9 cellular contexts compared by ENCODE assay signal in genomic region chr9:2158729-2159128, GRCh38.
DNase-seq lines count a peak whose midpoint lies in the region; ATAC-seq, FAIRE-seq and TF ChIP-seq lines count a peak whose summit lies in the region.
"Had no signal": no experiment of that assay in that cellular context is flagged by ENCODE, and none has a peak within 500 bp of the region (broad histone marks: within the 10 kb centered on the region; RNA-seq: fewer than 3 reads in every experiment).

No MANE protein-coding gene starts in this region.

- SMC1A ChIA-PET in GM12878 (lab: Charles Lee; ENCODE audit: uncharacterized antibody, unreplicated experiment): interaction anchor here (0.8 to 2.5 kb wide), 5 partner anchors 9 to 46 kb away, joined by 3 to 9 read pairs (median 4); no protein-coding TSS in a partner anchor

- TF ChIP-seq EP300 in GM12878 (IDR thresholded peaks at IDR 0.05; ENCODE audit: borderline replicate concordance in 1 of 2, control insufficient read depth in 1 of 2, low read depth in 2 of 2, low read length in 2 of 2): no peak
- no peak for TF ChIP-seq EP300 in upper lobe of left lung (IDR thresholded peaks at IDR 0.05)

- no peak overlapping the region for H3K4ac ChIP-seq in mesendoderm (ENCODE audit: low read depth, low read length)

- peaks cover 8% of the 10 kb centered on the region; the same call in 1 of the 2 replicates for H3K4me1 ChIP-seq in GM12878 (ENCODE audit: control insufficient read depth, insufficient read depth, low read length)
- H3K4me1 ChIP-seq in mesendoderm (ENCODE audit: control insufficient read depth, low read depth, low read length): peaks cover 9% of the 10 kb centered on the region
- H3K4me1 ChIP-seq in upper lobe of left lung: peaks cover 18 to 35% (median 31%) of the 10 kb centered on the region in 4 donors

- no peaks in the 10 kb centered on the region for H3K27me3 Mint-ChIP-seq in activated naive CD4-positive, alpha-beta T cell treated with anti-CD3 and anti-CD28 coated beads, Interleukin-2, amount 10 ng/mL, durations not matched to agents 7 days and 5 days

- H3K27ac ChIP-seq in GM12878 (ENCODE audit: control insufficient read depth, insufficient read depth) (peak overlapping the region; percentile 75), mesendoderm (ENCODE audit: low read depth, low read length) (no peak overlapping the region), upper lobe of left lung (peak overlapping the region; percentile 36 to 82 (median 74))

- CTCF ChIA-PET in activated naive CD4-positive, alpha-beta T cell treated with anti-CD3 and anti-CD28 coated beads, Interleukin-2, amount 10 ng/mL, durations not matched to agents 7 days and 5 days (lab: Charles Lee): no interaction called here
- CTCF ChIA-PET in GM12878 (lab: Yijun Ruan, JAX): interaction anchor here (0.9 to 3.7 kb wide), 4 partner anchors 23 to 570 kb away, joined by 4 to 14 read pairs (median 8); no protein-coding TSS in a partner anchor

- H2AFZ ChIP-seq in GM12878 (ENCODE audit: control insufficient read depth, low read depth, low read length): no peak overlapping the region

- H4K8ac ChIP-seq in mesendoderm (ENCODE audit: low read depth, low read length): no peak overlapping the region

- H2AK5ac ChIP-seq in mesendoderm (ENCODE audit: low read length): no peak overlapping the region

- in situ Hi-C loops in GM12878 (cut with MboI): no loop called here

- H3K27me3 ChIP-seq in GM12878 (replicated peaks in 1 of 2; ENCODE audit: control insufficient read depth in 2 of 2, insufficient read depth in 2 of 2, low read length in 1 of 2) (no peaks in the 10 kb centered on the region), mesendoderm (ENCODE audit: insufficient read depth, low read length, poor library complexity) (no peaks in the 10 kb centered on the region), upper lobe of left lung (no peaks in the 10 kb centered on the region)

- H3K9me3 Mint-ChIP-seq in activated naive CD4-positive, alpha-beta T cell treated with anti-CD3 and anti-CD28 coated beads, Interleukin-2, amount 10 ng/mL, durations not matched to agents 7 days and 5 days: no peaks in the 10 kb centered on the region

- H4K5ac ChIP-seq in mesendoderm (ENCODE audit: low read length): no peak overlapping the region

- no peak overlapping the region for H2BK120ac ChIP-seq in mesendoderm (ENCODE audit: low read depth, low read length)

- H3K18ac ChIP-seq in mesendoderm (ENCODE audit: low read length): peak overlapping the region; percentile 85

- no peak overlapping the region for H3K23ac ChIP-seq in mesendoderm (ENCODE audit: low read length)

- H4K20me1 ChIP-seq in GM12878 (ENCODE audit: control insufficient read depth, insufficient read depth): no peaks in the 10 kb centered on the region

- H3K79me2 ChIP-seq in GM12878 (ENCODE audit: control insufficient read depth, insufficient read depth, low read length) (peaks cover 84% of the 10 kb centered on the region), mesendoderm (ENCODE audit: control insufficient read depth, insufficient read depth, low read length) (no peaks in the 10 kb centered on the region)

- H3K36me3 ChIP-seq in GM12878 (ENCODE audit: control insufficient read depth in 2 of 2, insufficient read depth in 2 of 2, low read length in 1 of 2) (peaks cover 5 to 17% of the 10 kb centered on the region in 2 experiments), mesendoderm (ENCODE audit: control insufficient read depth, insufficient read depth, low read length) (no peaks in the 10 kb centered on the region), upper lobe of left lung (peaks cover 0 to 8% (median 0%) of the 10 kb centered on the region in 4 donors)

- RAD21 ChIA-PET in GM12878 (lab: Charles Lee; ENCODE audit: unreplicated experiment): interaction anchor here (2.1 kb wide), 1 partner anchor 12 kb away, joined by 7 read pairs; no protein-coding TSS in a partner anchor

- POLR2A ChIA-PET in GM12878 (lab: Charles Lee): interaction anchor here (0.6 to 1.3 kb wide), 3 partner anchors 144 to 685 kb away, joined by 3 to 8 read pairs (median 7); partner anchors contain the start of gene PUM3

- H3K79me1 ChIP-seq in mesendoderm (ENCODE audit: low read length): no peaks in the 10 kb centered on the region

- peak overlapping the region; percentile 79 for H3K4me3 ChIP-seq in GM12878
- H3K4me3 ChIP-seq in mesendoderm (ENCODE audit: low read length): no peak overlapping the region
- H3K4me3 ChIP-seq in upper lobe of left lung: peak overlapping the region in 3 of 4 donors; percentile 41 to 49 (median 48)
- H3K4me3 ChIP-seq: K562 had no signal

- no peak for FAIRE-seq in GM12878 (lab: Jason Lieb, UNC)
- FAIRE-seq: K562 had no signal

- TF ChIP-seq POLR2A in GM12878 (IDR thresholded peaks at IDR 0.05; ENCODE audit: low read depth, low read length): no peak
- TF ChIP-seq POLR2A in upper lobe of left lung (IDR thresholded peaks at IDR 0.05): no peak

- DNase-seq in activated naive CD4-positive, alpha-beta T cell treated with anti-CD3 and anti-CD28 coated beads, Interleukin-2, amount 10 ng/mL, durations not matched to agents 7 days and 5 days: no peak
- no peak for DNase-seq in activated naive CD4-positive, alpha-beta T cell treated with anti-CD3 and anti-CD28 coated beads, Interleukin-2, amount 50 U/mL, for 16 hours
- DNase-seq in GM12878 (ENCODE audit: low read depth, low spot score) (no peak), mesendoderm (no peak), upper lobe of left lung (no peak), NCI-H345 (lab: John Stamatoyannopoulos, UW) (no peak), NCI-H2171 (lab: John Stamatoyannopoulos, UW) (no peak)

- H3K27ac Mint-ChIP-seq in activated naive CD4-positive, alpha-beta T cell treated with anti-CD3 and anti-CD28 coated beads, Interleukin-2, amount 10 ng/mL, durations not matched to agents 7 days and 5 days: peak overlapping the region; percentile 69

- H3K4me3 Mint-ChIP-seq in activated naive CD4-positive, alpha-beta T cell treated with anti-CD3 and anti-CD28 coated beads, Interleukin-2, amount 10 ng/mL, durations not matched to agents 7 days and 5 days: peak overlapping the region; percentile 76

- 0% methylated on average over 3 of the region's 3 CpGs for WGBS in GM12878 (ENCODE audit: insufficient coverage, insufficient replicate concordance, low lambda C conversion rate, missing lambda C conversion rate)
- no CpG with 5 or more reads among the region's 3 CpGs for WGBS in mesendoderm (ENCODE audit: extremely low coverage, insufficient coverage, low lambda C conversion rate)
- WGBS in upper lobe of left lung, 2 donors: 25 to 26% methylated on average over 3 of the region's 3 CpGs

- H3K9me3 ChIP-seq in GM12878 (replicated peaks; ENCODE audit: control insufficient read depth, insufficient read depth, low read length) (no peaks in the 10 kb centered on the region), upper lobe of left lung (no peaks in the 10 kb centered on the region)

- H3K4me1 Mint-ChIP-seq in activated naive CD4-positive, alpha-beta T cell treated with anti-CD3 and anti-CD28 coated beads, Interleukin-2, amount 10 ng/mL, durations not matched to agents 7 days and 5 days: peaks cover 44% of the 10 kb centered on the region

- H3K4me2 ChIP-seq in GM12878 (ENCODE audit: control insufficient read depth, insufficient read depth): peak overlapping the region; percentile 95
- no peak overlapping the region for H3K4me2 ChIP-seq in mesendoderm (ENCODE audit: low read length)

- H2BK15ac ChIP-seq in mesendoderm (replicated peaks; ENCODE audit: low read depth): peak overlapping the region; percentile 98

- intact Hi-C loops in GM12878 (cut with micrococcal nuclease; ENCODE audit: unreplicated experiment): loop anchor here (5.0 to 10.0 kb wide), 2 partner anchors 281 to 566 kb away; no protein-coding TSS in a partner anchor

- BruUV-seq in GM12878 (replicated peaks; lab: Mats Ljungman, UMichigan): no TSS peak

- TF ChIP-seq CTCF in GM12878 (IDR thresholded peaks at IDR 0.05 in 2 of 3, conservative IDR thresholded peaks at IDR 0.05 in 1 of 3; ENCODE audit: control insufficient read depth in 2 of 3, extremely low read depth in 1 of 3, insufficient read depth in 1 of 3, low read depth in 3 of 3, low read length in 3 of 3) (no peak), upper lobe of left lung (IDR thresholded peaks at IDR 0.05) (no peak)

- H3K9ac ChIP-seq in GM12878 (ENCODE audit: control insufficient read depth, insufficient read depth, low read length) (peak overlapping the region; percentile 80), mesendoderm (ENCODE audit: low read length) (no peak overlapping the region)

- H3K36me3 Mint-ChIP-seq in activated naive CD4-positive, alpha-beta T cell treated with anti-CD3 and anti-CD28 coated beads, Interleukin-2, amount 10 ng/mL, durations not matched to agents 7 days and 5 days: peaks cover 31% of the 10 kb centered on the region

- H2BK5ac ChIP-seq in mesendoderm (ENCODE audit: low read length): no peak overlapping the region

- TF ChIP-seq RAD21 in GM12878 (IDR thresholded peaks at IDR 0.05; ENCODE audit: insufficient read depth, low read depth, low read length): no peak

- H3K56ac ChIP-seq in mesendoderm (ENCODE audit: low read length): peak overlapping the region; percentile 30

- no peak for ATAC-seq in GM12878
- ATAC-seq in upper lobe of left lung (ENCODE audit: low FRiP score in 2 of 2): no peak
- no peak for ATAC-seq in GM19395 (IDR thresholded peaks at IDR 0.05; ENCODE audit: unreplicated experiment)
- ATAC-seq: K562 had no signal

TF ChIP-seq in GM12878, 131 proteins besides CTCF, POLR2A, EP300 and RAD21:
- TF ChIP-seq, protein P1, sequence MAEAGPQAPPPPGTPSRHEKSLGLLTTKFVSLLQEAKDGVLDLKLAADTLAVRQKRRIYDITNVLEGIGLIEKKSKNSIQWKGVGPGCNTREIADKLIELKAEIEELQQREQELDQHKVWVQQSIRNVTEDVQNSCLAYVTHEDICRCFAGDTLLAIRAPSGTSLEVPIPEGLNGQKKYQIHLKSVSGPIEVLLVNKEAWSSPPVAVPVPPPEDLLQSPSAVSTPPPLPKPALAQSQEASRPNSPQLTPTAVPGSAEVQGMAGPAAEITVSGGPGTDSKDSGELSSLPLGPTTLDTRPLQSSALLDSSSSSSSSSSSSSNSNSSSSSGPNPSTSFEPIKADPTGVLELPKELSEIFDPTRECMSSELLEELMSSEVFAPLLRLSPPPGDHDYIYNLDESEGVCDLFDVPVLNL (IDR thresholded peaks at IDR 0.05; ENCODE audit: low read depth, low read length): no peak
- TF ChIP-seq ATF7 (IDR thresholded peaks at IDR 0.05; ENCODE audit: low read depth): 0 out of 2 replicates have a peak, but pooled peaks have one; percentile 0
TF ChIP-seq in GM12878: peak in this region for 1.
